In the genomic region with DNA sequence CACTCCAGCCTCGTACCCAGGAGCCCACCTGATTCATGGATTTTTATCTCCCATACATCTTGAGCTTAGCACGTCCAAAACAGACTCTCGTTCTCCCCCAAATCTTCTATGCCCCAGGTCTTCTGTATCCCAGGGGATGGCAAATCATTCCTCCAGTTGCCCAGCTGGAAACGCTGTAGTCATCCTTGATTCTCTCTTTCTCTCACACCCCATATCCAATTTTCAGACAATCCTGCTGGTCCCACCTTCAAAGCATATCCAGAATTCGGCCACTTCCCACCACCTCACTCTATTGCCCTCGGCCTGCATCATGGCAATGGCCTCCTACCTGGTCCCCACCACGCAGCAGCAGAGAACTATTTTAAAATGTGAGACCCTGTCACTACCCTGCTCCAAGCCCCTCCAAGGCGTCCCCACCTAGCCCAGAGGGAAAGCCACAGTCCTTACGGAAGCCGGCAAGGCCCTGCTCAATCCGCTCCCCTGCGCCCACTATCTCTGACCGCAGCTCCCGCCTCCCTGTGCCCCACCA, we compare ENCODE assay signal across 10 cellular contexts. TPM values are rescaled to one million over a fixed set of nuclear protein-coding genes. Genes with fewer than 3 reads are reported as not detected.
DNase-seq lines count a peak whose midpoint lies in the region; ATAC-seq and TF ChIP-seq lines count a peak whose summit lies in the region.
"Had no signal": no experiment of that assay in that cellular context is flagged by ENCODE, and none has a peak within 500 bp of the region (broad histone marks: within the 10 kb centered on the region; RNA-seq: fewer than 3 reads in every experiment).

No MANE protein-coding gene starts in this region.

- no peak overlapping the region for H3K9ac ChIP-seq in MM.1S (ENCODE audit: low read length)

- H3K27ac Mint-ChIP-seq in effector memory CD8-positive, alpha-beta T cell, result peak overlapping the region; percentile 74 to 86

- H3K36me3 ChIP-seq in DOHH2 (ENCODE audit: control insufficient read depth, low read length), result no peaks in the 10 kb centered on the region
- H3K36me3 ChIP-seq in MM.1S (replicated peaks; ENCODE audit: insufficient read depth, low read length), result no peaks in the 10 kb centered on the region
- H3K36me3 ChIP-seq in osteoblast (ENCODE audit: insufficient read depth, low read length), result no peaks in the 10 kb centered on the region
- H3K36me3 ChIP-seq in tibial artery, result no peaks in the 10 kb centered on the region
- H3K36me3 ChIP-seq in A673 (ENCODE audit: insufficient read depth, low read length, poor library complexity, severe bottlenecking), result no peaks in the 10 kb centered on the region

- H3K4me2 ChIP-seq in DOHH2 (ENCODE audit: low read length) (peak overlapping the region; percentile 70), MM.1S (ENCODE audit: low read depth, low read length) (no peak overlapping the region), osteoblast (ENCODE audit: insufficient read depth, low read length) (no peak overlapping the region)

- no TSS peak for BruUV-seq in A673 (replicated peaks; lab: Mats Ljungman, UMichigan)

- TF ChIP-seq CTCF in DOHH2 (IDR thresholded peaks at IDR 0.05; ENCODE audit: low read depth, low read length, poor library complexity, severe bottlenecking) (no peak), MM.1S (IDR thresholded peaks at IDR 0.05; ENCODE audit: low read length) (no peak), osteoblast (IDR thresholded peaks at IDR 0.05; ENCODE audit: extremely low read depth, low read depth, low read length) (no peak), tibial artery (IDR thresholded peaks at IDR 0.05) (no peak), A673 (conservative IDR thresholded peaks at IDR 0.05; ENCODE audit: low read depth, low read length) (no peak)

- POLR2A ChIA-PET in A673 (lab: Charles Lee; ENCODE audit: low non-redundant PET), result no interaction called here

- no peaks in the 10 kb centered on the region for H3K9me2 ChIP-seq in DOHH2 (replicated peaks; ENCODE audit: control insufficient read depth, low read length)
- no peaks in the 10 kb centered on the region for H3K9me2 ChIP-seq in MM.1S (replicated peaks; ENCODE audit: insufficient read depth, low read length)

- DNase-seq in MM.1S (no peak), osteoblast (ENCODE audit: insufficient read length, low spot score, missing footprints) (no peak), dedifferentiated amniotic fluid mesenchymal stem cell (ENCODE audit: extremely low spot score) (no peak), tibial artery (no peak), NCI-H345 treated with DMSO at 0.1 percent for 48 hours (lab: John Stamatoyannopoulos, UW; ENCODE audit: unreplicated experiment) (no peak), A673 (ENCODE audit: low spot score) (no peak)
- DNase-seq in effector memory CD8-positive, alpha-beta T cell, result no peak
- DNase-seq: OCI-M1, T1000 had no signal

- H3K27me3 Mint-ChIP-seq in effector memory CD8-positive, alpha-beta T cell, result peaks cover 42 to 74% of the 10 kb centered on the region in 2 donors

- peak overlapping the region; percentile 82 to 84 for H3K4me3 Mint-ChIP-seq in effector memory CD8-positive, alpha-beta T cell

- peaks cover 7% of the 10 kb centered on the region for H3K36me3 Mint-ChIP-seq in effector memory CD8-positive, alpha-beta T cell (ENCODE audit: insufficient read depth)

- peaks cover 20% of the 10 kb centered on the region for H3K4me1 ChIP-seq in DOHH2 (ENCODE audit: control insufficient read depth, low read length)
- H3K4me1 ChIP-seq in MM.1S (ENCODE audit: low read length), result no peaks in the 10 kb centered on the region
- H3K4me1 ChIP-seq in osteoblast (ENCODE audit: insufficient read depth, low read length), result peaks cover 6% of the 10 kb centered on the region
- peaks cover 0 to 16% (median 9%) of the 10 kb centered on the region in 4 donors for H3K4me1 ChIP-seq in tibial artery
- H3K4me1 ChIP-seq in A673 (ENCODE audit: insufficient read depth, low read length, poor library complexity, severe bottlenecking), result no peaks in the 10 kb centered on the region

- H3K27me3 ChIP-seq in DOHH2 (ENCODE audit: control insufficient read depth, low read length), result peaks cover 31% of the 10 kb centered on the region
- no peaks in the 10 kb centered on the region for H3K27me3 ChIP-seq in MM.1S (replicated peaks; ENCODE audit: insufficient read depth, low read length)
- H3K27me3 ChIP-seq in osteoblast (ENCODE audit: insufficient read depth, low read length), result peaks cover 10% of the 10 kb centered on the region
- no peaks in the 10 kb centered on the region for H3K27me3 ChIP-seq in tibial artery
- H3K27me3 ChIP-seq in A673 (replicated peaks; ENCODE audit: insufficient read depth, low read depth, low read length, poor library complexity), result peaks cover 37% of the 10 kb centered on the region

- peak overlapping the region; percentile 64; the same call in 1 of the 2 replicates for H2AFZ ChIP-seq in MM.1S (ENCODE audit: low read length)
- H2AFZ ChIP-seq in osteoblast (ENCODE audit: low read length), result peak overlapping the region; percentile 84

- H3K4me1 Mint-ChIP-seq in effector memory CD8-positive, alpha-beta T cell (ENCODE audit: low read depth in 2 of 2), result peaks cover 4 to 7% of the 10 kb centered on the region in 2 donors

- H4K20me1 ChIP-seq in DOHH2 (ENCODE audit: control insufficient read depth, insufficient read depth, low read depth, low read length) (no peaks in the 10 kb centered on the region), MM.1S (ENCODE audit: insufficient read depth, low read length) (no peaks in the 10 kb centered on the region), osteoblast (ENCODE audit: insufficient read depth, low read length) (no peaks in the 10 kb centered on the region)

- CTCF ChIA-PET in A673 (lab: Charles Lee), result no interaction called here

- intact Hi-C loops in tibial artery (cut with DNase I; ENCODE audit: low total_unique reads), result loop anchor here (10.0 kb wide), 2 partner anchors 105 to 135 kb away; a partner anchor contains a TSS
- intact Hi-C loops in A673 (cut with micrococcal nuclease; ENCODE audit: unreplicated experiment), result no loop called here

- peaks cover 3% of the 10 kb centered on the region; the same call in 1 of the 2 replicates for H3F3A ChIP-seq in DOHH2 (ENCODE audit: control insufficient read depth, insufficient read depth)
- no peaks in the 10 kb centered on the region for H3F3A ChIP-seq in MM.1S (ENCODE audit: insufficient read depth, low read length)

- H3K4me3 ChIP-seq in DOHH2 (ENCODE audit: low read length), result no peak overlapping the region
- H3K4me3 ChIP-seq in MM.1S (ENCODE audit: low read length), result peak overlapping the region; percentile 59; the same call in 1 of the 2 replicates
- no peak overlapping the region for H3K4me3 ChIP-seq in osteoblast (ENCODE audit: insufficient read depth, low read length)
- H3K4me3 ChIP-seq in tibial artery, result no peak overlapping the region
- no peak overlapping the region for H3K4me3 ChIP-seq in A673 (ENCODE audit: low read depth, low read length, poor library complexity, severe bottlenecking)

- no peak for ATAC-seq in effector memory CD8-positive, alpha-beta T cell (replicated peaks)

- H3K9me3 ChIP-seq in DOHH2 (ENCODE audit: control insufficient read depth, insufficient read depth, low read length), result no peaks in the 10 kb centered on the region
- H3K9me3 ChIP-seq in MM.1S (replicated peaks; ENCODE audit: insufficient read depth, low read length), result no peaks in the 10 kb centered on the region
- no peaks in the 10 kb centered on the region for H3K9me3 ChIP-seq in osteoblast (ENCODE audit: low read depth, low read length)
- no peaks in the 10 kb centered on the region for H3K9me3 ChIP-seq in tibial artery
- H3K9me3 ChIP-seq in A673 (ENCODE audit: low read depth, low read length, poor library complexity, severe bottlenecking), result no peaks in the 10 kb centered on the region

- H3K79me2 ChIP-seq in DOHH2 (ENCODE audit: control insufficient read depth, low read length) (no peaks in the 10 kb centered on the region), MM.1S (ENCODE audit: low read length) (no peaks in the 10 kb centered on the region), osteoblast (ENCODE audit: insufficient read depth, low read length) (no peaks in the 10 kb centered on the region)

- H3K27ac ChIP-seq in DOHH2 (ENCODE audit: low read depth, low read length) (no peak overlapping the region), MM.1S (ENCODE audit: low read length) (no peak overlapping the region), osteoblast (ENCODE audit: low read depth, low read length) (no peak overlapping the region), tibial artery (no peak overlapping the region), A673 (ENCODE audit: low read depth, low read length, poor library complexity, severe bottlenecking) (no peak overlapping the region)

- H3K9me3 Mint-ChIP-seq in effector memory CD8-positive, alpha-beta T cell, result no peaks in the 10 kb centered on the region

RNA-seq across cellular contexts. Expression of a gene that starts 1.4 kb away (rescaled TPM):
- 0.29 and 0.36 TPM in 2 replicates for total RNA-seq in osteoblast
- 0.13 and 0.42 TPM in 2 replicates for total RNA-seq in A673 (2021)
